Comparison of ENCODE assay signal across 1 cellular context in genomic region chr12:46372852-46373302, GRCh38.
TF ChIP-seq lines count a peak whose summit lies in the region.

No MANE protein-coding gene starts in this region.

TF ChIP-seq in HepG2, 621 proteins besides CTCF, POLR2A, EP300 and RAD21 (continued from another document and continues in another):
- TF ChIP-seq THAP9 (CRISPR knock-in tag; IDR thresholded peaks at IDR 0.05; ENCODE audit: borderline replicate concordance): no peak
- no peak for TF ChIP-seq JUNB (CRISPR knock-in tag; IDR thresholded peaks at IDR 0.05; ENCODE audit: borderline replicate concordance)
- no peak for TF ChIP-seq ZNF281 (CRISPR knock-in tag; IDR thresholded peaks at IDR 0.05; ENCODE audit: borderline replicate concordance)
- TF ChIP-seq ZNF841 (CRISPR knock-in tag; IDR thresholded peaks at IDR 0.05; ENCODE audit: borderline replicate concordance): no peak
- TF ChIP-seq SIN3A (IDR thresholded peaks at IDR 0.05; ENCODE audit: borderline replicate concordance, low read depth, low read length): no peak
- TF ChIP-seq ZNF280D (CRISPR knock-in tag; IDR thresholded peaks at IDR 0.05): no peak
- TF ChIP-seq ZNF333 (CRISPR knock-in tag; IDR thresholded peaks at IDR 0.05; ENCODE audit: borderline replicate concordance): 0 out of 2 replicates have a peak, but pooled peaks have one; percentile 61
- no peak; the same call in 1 of the 2 replicates for TF ChIP-seq ZBTB43 (CRISPR knock-in tag; conservative IDR thresholded peaks at IDR 0.05)
- TF ChIP-seq BRD4 (CRISPR knock-in tag; IDR thresholded peaks at IDR 0.05): peak; percentile 11; the same call in 1 of the 2 replicates
- TF ChIP-seq ETS1 (CRISPR knock-in tag; IDR thresholded peaks at IDR 0.05): 0 out of 2 replicates have a peak, but pooled peaks have one; percentile 19
- no peak for TF ChIP-seq ZKSCAN8 (CRISPR knock-in tag; IDR thresholded peaks at IDR 0.05; ENCODE audit: borderline replicate concordance)
- TF ChIP-seq FOXO4 (CRISPR knock-in tag; conservative IDR thresholded peaks at IDR 0.05): peak; percentile 69; the same call in 1 of the 2 replicates
- TF ChIP-seq ZNF12 (CRISPR knock-in tag; IDR thresholded peaks at IDR 0.05): no peak
- TF ChIP-seq NR2F6 (IDR thresholded peaks at IDR 0.05): no peak
- TF ChIP-seq NR2F6 (CRISPR knock-in tag; IDR thresholded peaks at IDR 0.05): no peak
- TF ChIP-seq PBX2 (CRISPR knock-in tag; IDR thresholded peaks at IDR 0.05): no peak
- no peak for TF ChIP-seq RBM39 (IDR thresholded peaks at IDR 0.05; ENCODE audit: low read depth, low read length, poor library complexity, severe bottlenecking)
- no peak; the same call in 1 of the 2 replicates for TF ChIP-seq ZBTB38 (CRISPR knock-in tag; IDR thresholded peaks at IDR 0.05)
- TF ChIP-seq MLLT10 (CRISPR knock-in tag; IDR thresholded peaks at IDR 0.05): no peak
- TF ChIP-seq PATZ1 (CRISPR knock-in tag; IDR thresholded peaks at IDR 0.05): peak; percentile 30
- TF ChIP-seq ZNF766 (CRISPR knock-in tag; IDR thresholded peaks at IDR 0.05; ENCODE audit: borderline replicate concordance): 0 out of 2 replicates have a peak, but pooled peaks have one; percentile 7
- no peak; the same call in 1 of the 2 replicates for TF ChIP-seq SAFB2 (CRISPR knock-in tag; IDR thresholded peaks at IDR 0.05; ENCODE audit: borderline replicate concordance, low read depth)
- no peak for TF ChIP-seq NONO (IDR thresholded peaks at IDR 0.05)
- 0 out of 2 replicates have a peak, but pooled peaks have one; percentile 9 for TF ChIP-seq NONO (CRISPR knock-in tag; conservative IDR thresholded peaks at IDR 0.05)
- 0 out of 2 replicates have a peak, but pooled peaks have one; percentile 59 for TF ChIP-seq ZBTB3 (CRISPR knock-in tag; IDR thresholded peaks at IDR 0.05; ENCODE audit: borderline replicate concordance, low read depth)
- TF ChIP-seq CREBL2 (CRISPR knock-in tag; IDR thresholded peaks at IDR 0.05; ENCODE audit: borderline replicate concordance): no peak
- TF ChIP-seq HOXA9 (CRISPR knock-in tag; IDR thresholded peaks at IDR 0.05; ENCODE audit: borderline replicate concordance): no peak
- no peak for TF ChIP-seq MAX (IDR thresholded peaks at IDR 0.05)
- TF ChIP-seq ZNF160 (CRISPR knock-in tag; IDR thresholded peaks at IDR 0.05): no peak
- no peak; the same call in none of the 2 replicates for TF ChIP-seq CCDC6 (CRISPR knock-in tag; IDR thresholded peaks at IDR 0.05)
- TF ChIP-seq SRF (IDR thresholded peaks at IDR 0.05; ENCODE audit: low read depth, low read length): no peak
- no peak for TF ChIP-seq CBX5 (CRISPR knock-in tag; IDR thresholded peaks at IDR 0.05; ENCODE audit: borderline replicate concordance)
- TF ChIP-seq ZUFSP (CRISPR knock-in tag; IDR thresholded peaks at IDR 0.05; ENCODE audit: borderline replicate concordance): no peak
- TF ChIP-seq TERF1 (CRISPR knock-in tag; IDR thresholded peaks at IDR 0.05): no peak
- TF ChIP-seq ZNF451 (CRISPR knock-in tag; IDR thresholded peaks at IDR 0.05): no peak
- TF ChIP-seq MTERF4 (CRISPR knock-in tag; IDR thresholded peaks at IDR 0.05): no peak
- no peak for TF ChIP-seq PRMT3 (CRISPR knock-in tag; IDR thresholded peaks at IDR 0.05; ENCODE audit: borderline replicate concordance, low read depth)
